Comparison of ENCODE assay signal across 20 cellular contexts in genomic region chr21:25405991-25406390, GRCh38.
A peak's percentile ranks its signal among the peaks of the same experiment; 100 is the strongest.
DNase-seq lines count a peak whose midpoint lies in the region; ATAC-seq and TF ChIP-seq lines count a peak whose summit lies in the region.
"Had no signal": no experiment of that assay in that cellular context is flagged by ENCODE, and none has a peak within 500 bp of the region (broad histone marks: within the 10 kb centered on the region; RNA-seq: fewer than 3 reads in every experiment).

No MANE protein-coding gene starts in this region.

- TF ChIP-seq CTCF in mammary epithelial cell (conservative IDR thresholded peaks at IDR 0.05 in 1 of 2, IDR thresholded peaks at IDR 0.05 in 1 of 2; ENCODE audit: extremely low read depth in 1 of 2, insufficient read depth in 1 of 2, low read depth in 1 of 2, low read length in 2 of 2) (no peak), Caco-2 (IDR thresholded peaks at IDR 0.05; ENCODE audit: insufficient read depth in 1 of 2, low read depth in 1 of 2, low read length in 1 of 2, severe bottlenecking in 1 of 2, unreplicated experiment in 1 of 2) (no peak)

- ATAC-seq in HG03432 (IDR thresholded peaks at IDR 0.05; ENCODE audit: unreplicated experiment) (peak; percentile 42), GM21825 (IDR thresholded peaks at IDR 0.05; ENCODE audit: unreplicated experiment) (no peak)
- ATAC-seq: T-cell had no signal

- H3K27ac ChIP-seq in mammary epithelial cell (ENCODE audit: insufficient read depth, low read depth, low read length) = no peak overlapping the region
- H3K27ac ChIP-seq: 22Rv1, GM23248, SJSA1 had no signal

- no peak overlapping the region for H3K4me3 Mint-ChIP-seq in Caco-2 (ENCODE audit: unreplicated experiment)
- H3K4me3 Mint-ChIP-seq: T-cell had no signal

- H3K4me1 ChIP-seq in mammary epithelial cell (ENCODE audit: insufficient read depth, low read length) = no peaks in the 10 kb centered on the region
- H3K4me1 ChIP-seq in Caco-2 = no peaks in the 10 kb centered on the region
- H3K4me1 ChIP-seq: SJSA1 had no signal

- no peak overlapping the region for H3K27ac Mint-ChIP-seq in Caco-2 (ENCODE audit: unreplicated experiment)
- H3K27ac Mint-ChIP-seq: T-cell had no signal

- dilution Hi-C loops in mammary epithelial cell (cut with HindIII; ENCODE audit: low sequenced_read_pairs) = no loop called here

- H3K36me3 Mint-ChIP-seq in Caco-2 (ENCODE audit: insufficient read depth, unreplicated experiment) = no peaks in the 10 kb centered on the region
- H3K36me3 Mint-ChIP-seq: T-cell had no signal

- no peak overlapping the region for H3K4me2 ChIP-seq in mammary epithelial cell (ENCODE audit: insufficient read depth, low read depth, low read length)

- BruUV-seq in mammary epithelial cell (replicated peaks; lab: Mats Ljungman, UMichigan) (no TSS peak), Caco-2 (replicated peaks; lab: Mats Ljungman, UMichigan) (no TSS peak)

- no peaks in the 10 kb centered on the region for H3K27me3 ChIP-seq in mammary epithelial cell (ENCODE audit: insufficient read depth, low read length)
- H3K27me3 ChIP-seq in Caco-2 (replicated peaks; ENCODE audit: control insufficient read depth, insufficient read depth, low read length) = no peaks in the 10 kb centered on the region
- H3K27me3 ChIP-seq: BLaER1 treated with 17β-estradiol and CSF1 and Interleukin-3, amounts not matched to agents 10 nM and 100 nM had no signal

- intact Hi-C loops in mammary epithelial cell (cut with micrococcal nuclease) = no loop called here
- intact Hi-C loops in Caco-2 (cut with micrococcal nuclease; ENCODE audit: unreplicated experiment) = no loop called here

- in situ Hi-C loops in mammary epithelial cell (cut with MboI; ENCODE audit: low sequenced_read_pairs in 2 of 2) = no loop called here

- CTCF ChIA-PET in mammary epithelial cell (lab: Charles Lee; ENCODE audit: low non-redundant PET) = no interaction called here
- CTCF ChIA-PET in Caco-2 (lab: Charles Lee) = no interaction called here

- no peaks in the 10 kb centered on the region for H3K79me2 ChIP-seq in mammary epithelial cell (ENCODE audit: insufficient read depth, low read length)

- DNase-seq in NOMO-1 treated with DMSO at 0.1 percent for 48 hours (lab: John Stamatoyannopoulos, UW; ENCODE audit: unreplicated experiment) = peak; percentile 70
- DNase-seq in NOMO-1 treated with dmso at 0.1 percent for 144 hours (lab: John Stamatoyannopoulos, UW; ENCODE audit: unreplicated experiment) = no peak
- DNase-seq in SKM-1 treated with dmso at 0.1 percent for 144 hours (lab: John Stamatoyannopoulos, UW; ENCODE audit: unreplicated experiment) = peak; percentile 37
- no peak for DNase-seq in mammary epithelial cell
- DNase-seq in Caco-2 = no peak
- no peak for DNase-seq in retina
- DNase-seq: DMS153, GM23248, KBM-7, NCI-H1105 treated with DMSO at 0.1 percent for 48 hours, NCI-H1930, NCI-H2171, NCI-H446 treated with DMSO at 0.1 percent for 48 hours, NCI-H748 treated with DMSO at 0.1 percent for 48 hours, T-cell had no signal

- H3K9me3 Mint-ChIP-seq in Caco-2 (ENCODE audit: unreplicated experiment) = no peaks in the 10 kb centered on the region
- H3K9me3 Mint-ChIP-seq: T-cell had no signal

- H3K9me3 ChIP-seq in mammary epithelial cell (replicated peaks; ENCODE audit: insufficient read depth, low read length) (peaks cover 17% of the 10 kb centered on the region), Caco-2 (no peaks in the 10 kb centered on the region)
- H3K9me3 ChIP-seq: SJSA1 had no signal

- peaks cover 3% of the 10 kb centered on the region for H3K27me3 Mint-ChIP-seq in Caco-2 (ENCODE audit: insufficient read depth, unreplicated experiment)
- H3K27me3 Mint-ChIP-seq: T-cell had no signal

- H2AFZ ChIP-seq in mammary epithelial cell (ENCODE audit: low read depth, low read length) = no peak overlapping the region
- H2AFZ ChIP-seq: GM23248 had no signal

- H3K4me1 Mint-ChIP-seq in Caco-2 (ENCODE audit: low read depth, unreplicated experiment) = no peaks in the 10 kb centered on the region

- POLR2A ChIA-PET in Caco-2 (lab: Charles Lee) = interaction anchor here (0.7 kb wide), 1 partner anchor 984 kb away, joined by 3 read pairs; no protein-coding TSS in a partner anchor

- H3K36me3 ChIP-seq in mammary epithelial cell (ENCODE audit: insufficient read depth, low read length) (no peaks in the 10 kb centered on the region), Caco-2 (ENCODE audit: control insufficient read depth, insufficient read depth, low read length) (no peaks in the 10 kb centered on the region)
- H3K36me3 ChIP-seq: BLaER1 treated with 17β-estradiol and CSF1 and Interleukin-3, amounts not matched to agents 10 nM and 100 nM; SJSA1 had no signal

- no peak overlapping the region for H3K4me3 ChIP-seq in mammary epithelial cell (replicated peaks in 1 of 3; ENCODE audit: insufficient read depth in 1 of 3, low read depth in 2 of 3, low read length in 3 of 3)
- H3K4me3 ChIP-seq in Caco-2 (ENCODE audit: low read depth, low read length) = no peak overlapping the region
- H3K4me3 ChIP-seq: BLaER1 treated with 17β-estradiol and CSF1 and Interleukin-3, amounts not matched to agents 10 nM and 100 nM; GM23248; SJSA1 had no signal

- H3K9ac ChIP-seq in mammary epithelial cell (ENCODE audit: insufficient read depth, low read length) = no peak overlapping the region
- H3K9ac ChIP-seq: BLaER1 treated with 17β-estradiol and CSF1 and Interleukin-3, amounts not matched to agents 10 nM and 100 nM; GM23248 had no signal

- no peaks in the 10 kb centered on the region for H4K20me1 ChIP-seq in mammary epithelial cell (ENCODE audit: insufficient read depth, low read length)
- H4K20me1 ChIP-seq: BLaER1 treated with 17β-estradiol and CSF1 and Interleukin-3, amounts not matched to agents 10 nM and 100 nM had no signal

Comparison
In these comparisons a context has a peak if more than half of its experiments do, and no peak if none do; other contexts are left out.
1. DNase-seq: peak in NOMO-1 treated with DMSO at 0.1 percent for 48 hours (single experiment) and SKM-1 treated with dmso at 0.1 percent for 144 hours (single experiment); none in NOMO-1 treated with dmso at 0.1 percent for 144 hours (single experiment), mammary epithelial cell (single experiment), Caco-2 (0 of 2) and retina (single experiment).